1 cellular context compared by ENCODE assay signal in the genomic region with DNA sequence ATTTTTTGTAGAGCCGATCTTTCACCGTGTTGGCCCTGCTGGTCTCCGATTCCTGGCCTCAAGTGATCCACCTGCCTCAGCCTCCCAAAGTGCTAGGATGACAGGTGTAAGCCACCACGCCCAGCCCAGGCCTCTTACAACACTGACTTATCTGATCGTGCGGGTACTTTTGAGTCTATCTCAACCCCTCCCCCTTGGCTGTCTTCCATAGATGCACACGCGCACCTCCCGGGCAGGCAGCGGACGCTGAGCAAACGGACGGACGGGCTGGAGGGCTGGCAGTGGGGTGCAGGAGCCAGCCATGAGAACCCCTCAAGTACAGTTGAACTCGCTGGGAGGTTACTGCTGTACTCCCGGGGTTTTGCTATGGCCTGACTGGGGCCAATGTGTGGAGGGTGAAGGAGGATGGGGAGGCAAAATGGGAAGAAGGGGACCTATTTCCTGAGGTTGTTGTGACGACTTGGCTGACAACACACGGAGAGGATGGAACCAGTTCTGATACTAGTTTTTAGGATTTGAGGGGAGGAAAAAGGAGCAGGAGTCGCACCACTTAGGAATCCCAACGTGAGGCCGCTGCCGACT.
TF ChIP-seq lines count a peak whose summit lies in the region.

No MANE protein-coding gene starts in this region.

TF ChIP-seq in HEK293T, 16 proteins besides CTCF, POLR2A, EP300 and RAD21:
- TF ChIP-seq BHLHE40 (IDR thresholded peaks at IDR 0.05; ENCODE audit: borderline replicate concordance) (no peak), ZNF384 (IDR thresholded peaks at IDR 0.05) (no peak), ELF4 (IDR thresholded peaks at IDR 0.05) (no peak), LEF1 (IDR thresholded peaks at IDR 0.05; ENCODE audit: borderline replicate concordance) (no peak), SP1 (IDR thresholded peaks at IDR 0.05) (no peak), TARDBP (IDR thresholded peaks at IDR 0.05) (no peak), CTBP1 (IDR thresholded peaks at IDR 0.05; ENCODE audit: borderline replicate concordance) (no peak), SUZ12 (IDR thresholded peaks at IDR 0.05) (no peak), ARNT (IDR thresholded peaks at IDR 0.05) (no peak), HDGF (IDR thresholded peaks at IDR 0.05; ENCODE audit: borderline replicate concordance) (no peak), FOXM1 (IDR thresholded peaks at IDR 0.05; ENCODE audit: borderline replicate concordance) (no peak), FOXK2 (IDR thresholded peaks at IDR 0.05) (no peak), NFRKB (IDR thresholded peaks at IDR 0.05) (no peak), L3MBTL2 (conservative IDR thresholded peaks at IDR 0.05) (no peak), FOXA1 (IDR thresholded peaks at IDR 0.05) (no peak)
- TF ChIP-seq, protein P1, sequence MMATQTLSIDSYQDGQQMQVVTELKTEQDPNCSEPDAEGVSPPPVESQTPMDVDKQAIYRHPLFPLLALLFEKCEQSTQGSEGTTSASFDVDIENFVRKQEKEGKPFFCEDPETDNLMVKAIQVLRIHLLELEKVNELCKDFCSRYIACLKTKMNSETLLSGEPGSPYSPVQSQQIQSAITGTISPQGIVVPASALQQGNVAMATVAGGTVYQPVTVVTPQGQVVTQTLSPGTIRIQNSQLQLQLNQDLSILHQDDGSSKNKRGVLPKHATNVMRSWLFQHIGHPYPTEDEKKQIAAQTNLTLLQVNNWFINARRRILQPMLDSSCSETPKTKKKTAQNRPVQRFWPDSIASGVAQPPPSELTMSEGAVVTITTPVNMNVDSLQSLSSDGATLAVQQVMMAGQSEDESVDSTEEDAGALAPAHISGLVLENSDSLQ (IDR thresholded peaks at IDR 0.05): no peak
